In genomic region chr6:53474010-53474409, GRCh38 we compare ENCODE assay signal across 26 cellular contexts.
"Had no signal": no experiment of that assay in that cellular context is flagged by ENCODE, and none has a peak within 500 bp of the region (broad histone marks: within the 10 kb centered on the region; RNA-seq: fewer than 3 reads in every experiment).

No MANE protein-coding gene starts in this region.

- H3K4me1 ChIP-seq: colonic mucosa, esophagus muscularis mucosa, heart right ventricle, left lung, lower lobe of right lung, psoas muscle, stomach, tibial artery, upper lobe of left lung had no signal

- H3K27ac ChIP-seq: colonic mucosa, esophagus muscularis mucosa, heart right ventricle, left lung, lower lobe of right lung, ovary, psoas muscle, spleen, stomach, tibial artery, upper lobe of left lung had no signal

- H3K27ac Mint-ChIP-seq: dendritic cell treated with granulocyte-macrophage colony-stimulating factor and Interleukin-4, amounts not matched to agents 40 ng/mL and 50 ng/mL, for 4 days; endodermal cell; memory B cell; natural killer cell had no signal

- H3K36me3 Mint-ChIP-seq: natural killer cell had no signal

- H3K27me3 ChIP-seq: colonic mucosa, esophagus muscularis mucosa, heart right ventricle, left lung, spleen, stomach, tibial artery, upper lobe of left lung had no signal

- H3K4me1 Mint-ChIP-seq: endodermal cell, natural killer cell had no signal

- H3K4me3 Mint-ChIP-seq: dendritic cell treated with granulocyte-macrophage colony-stimulating factor and Interleukin-4, amounts not matched to agents 40 ng/mL and 50 ng/mL, for 4 days; endodermal cell; memory B cell; natural killer cell had no signal

- H3K9me3 Mint-ChIP-seq: dendritic cell treated with granulocyte-macrophage colony-stimulating factor and Interleukin-4, amounts not matched to agents 40 ng/mL and 50 ng/mL, for 4 days; endodermal cell; memory B cell; natural killer cell had no signal

- H3K9me3 ChIP-seq: colonic mucosa, esophagus muscularis mucosa, heart right ventricle, left lung, lower lobe of right lung, ovary, psoas muscle, spleen, stomach, tibial artery, upper lobe of left lung had no signal

- H3K4me3 ChIP-seq: colonic mucosa, esophagus muscularis mucosa, heart right ventricle, left lung, lower lobe of right lung, ovary, psoas muscle, skin epidermis, spleen, stomach, tibial artery, upper lobe of left lung had no signal

- DNase-seq: colonic mucosa; effector CD8-positive, alpha-beta T cell; endodermal cell; foreskin melanocyte; glutamatergic neuron; heart right ventricle; hippocampal formation; left cardiac atrium; left lung; lower lobe of right lung; natural killer cell; occipital lobe; ovary; posterior cingulate gyrus; psoas muscle; right cardiac atrium; spleen; stimulated activated CD4-positive, alpha-beta T cell treated with anti-CD3 and anti-CD28 coated beads, Interleukin-2, amount 100 ng/mL, for 48 hours; stimulated activated naive CD4-positive, alpha-beta T cell treated with Interleukin-2 at 50 U/mL for 16 hours; stomach; tibial artery; upper lobe of left lung had no signal

- ATAC-seq: heart right ventricle, left cardiac atrium, left lung, lower lobe of right lung, natural killer cell, psoas muscle, right cardiac atrium had no signal

- H3K36me3 ChIP-seq: colonic mucosa, esophagus muscularis mucosa, heart right ventricle, left lung, lower lobe of right lung, ovary, spleen, stomach, tibial artery, upper lobe of left lung had no signal

- H3K27me3 Mint-ChIP-seq: dendritic cell treated with granulocyte-macrophage colony-stimulating factor and Interleukin-4, amounts not matched to agents 40 ng/mL and 50 ng/mL, for 4 days; memory B cell had no signal
